In genomic region chr18:41134426-41134825, GRCh38 we compare ENCODE assay signal across 27 cellular contexts.
DNase-seq lines count a peak whose midpoint lies in the region; ATAC-seq, FAIRE-seq and TF ChIP-seq lines count a peak whose summit lies in the region.
"Had no signal": no experiment of that assay in that cellular context is flagged by ENCODE, and none has a peak within 500 bp of the region (broad histone marks: within the 10 kb centered on the region; RNA-seq: fewer than 3 reads in every experiment).

No MANE protein-coding gene starts in this region.

- no peaks in the 10 kb centered on the region for H3K36me3 ChIP-seq in mesenchymal stem cell (ENCODE audit: control insufficient read depth in 1 of 2, insufficient read depth in 2 of 2, low read depth in 1 of 2, low read length in 2 of 2)
- H3K36me3 ChIP-seq: heart right ventricle, SJSA1 had no signal

- H3K4me3 ChIP-seq in astrocyte of the spinal cord (ENCODE audit: low read depth, low read length) (no peak overlapping the region), mesenchymal stem cell (ENCODE audit: insufficient read depth in 1 of 2, low read depth in 1 of 2, low read length in 2 of 2) (no peak overlapping the region)
- H3K4me3 ChIP-seq: body of pancreas, heart right ventricle, SJSA1 had no signal

- H2BK120ac ChIP-seq in mesenchymal stem cell (ENCODE audit: low read depth, low read length) = no peak overlapping the region

- no peak overlapping the region for H4K91ac ChIP-seq in mesenchymal stem cell (ENCODE audit: low read length)

- no peaks in the 10 kb centered on the region for H3K27me3 ChIP-seq in mesenchymal stem cell (ENCODE audit: control insufficient read depth in 1 of 2, insufficient read depth in 1 of 2, low read length in 2 of 2)
- H3K27me3 ChIP-seq: body of pancreas, heart right ventricle, SJSA1 had no signal

- no peaks in the 10 kb centered on the region for H3K79me1 ChIP-seq in mesenchymal stem cell (replicated peaks; ENCODE audit: low read length, poor library complexity, severe bottlenecking)

- H3K4me2 ChIP-seq in mesenchymal stem cell (ENCODE audit: low read length, poor library complexity, severe bottlenecking) = no peak overlapping the region

- no peak for TF ChIP-seq CTCF in D721Med (IDR thresholded peaks at IDR 0.05; ENCODE audit: insufficient read depth, missing control alignments)
- no peak for TF ChIP-seq CTCF in astrocyte of the spinal cord (IDR thresholded peaks at IDR 0.05; ENCODE audit: low read depth, low read length)

- H2AK5ac ChIP-seq in mesenchymal stem cell (ENCODE audit: low read length, severe bottlenecking) = no peak overlapping the region

- no peaks in the 10 kb centered on the region for H3K4me1 ChIP-seq in mesenchymal stem cell (ENCODE audit: control insufficient read depth, insufficient read depth, low read depth, low read length)
- H3K4me1 ChIP-seq: body of pancreas, heart right ventricle, SJSA1 had no signal

- H3K23ac ChIP-seq in mesenchymal stem cell (ENCODE audit: low read length in 2 of 2) = no peak overlapping the region

- FAIRE-seq in D721Med (lab: Jason Lieb, UNC) = peak; percentile 38
- FAIRE-seq: TTC549, urothelium cell line had no signal

- H4K8ac ChIP-seq in mesenchymal stem cell (ENCODE audit: low read length) = no peak overlapping the region

- H3K9ac ChIP-seq in mesenchymal stem cell (ENCODE audit: low read length) = no peak overlapping the region

- no peak overlapping the region for H2BK5ac ChIP-seq in mesenchymal stem cell (ENCODE audit: low read depth, low read length, poor library complexity, severe bottlenecking)

- no peak overlapping the region for H2AFZ ChIP-seq in mesenchymal stem cell (ENCODE audit: low read depth, low read length)

- H3K9me3 ChIP-seq in mesenchymal stem cell (ENCODE audit: control insufficient read depth, low read length) = no peaks in the 10 kb centered on the region
- H3K9me3 ChIP-seq: body of pancreas, SJSA1 had no signal

- no peak for ATAC-seq in HG02642 (IDR thresholded peaks at IDR 0.05; ENCODE audit: poor library complexity, unreplicated experiment)
- ATAC-seq: activated CD8-positive, alpha-beta T cell treated with anti-CD3 and anti-CD28 coated beads, Interleukin-2, amount 10 ng/mL, durations not matched to agents 7 days and 5 days; body of pancreas; heart right ventricle; left colon; stimulated activated memory B cell treated with anti-CD40 and anti-IgM and Interleukin-4, amounts not matched to agents 10 μg/mL and 1 μg/mL and 100 μg/mL, for 72 hours had no signal

- no peak overlapping the region for H3K14ac ChIP-seq in mesenchymal stem cell (ENCODE audit: low read length in 2 of 2)

- H3K4ac ChIP-seq in mesenchymal stem cell (ENCODE audit: low read depth in 1 of 2, low read length in 2 of 2) = no peak overlapping the region

- in situ Hi-C loops in astrocyte of the spinal cord (cut with HindIII; ENCODE audit: low sequenced_read_pairs) = no loop called here

- 5% methylated on average over 2 of the region's 4 CpGs for WGBS in mesenchymal stem cell

- H2BK15ac ChIP-seq in mesenchymal stem cell (ENCODE audit: low read depth, poor library complexity, severe bottlenecking) = no peak overlapping the region

- DNase-seq in D721Med (ENCODE audit: insufficient read length, low spot score) = no peak
- DNase-seq in M059J (ENCODE audit: low read depth) = peak; percentile 76
- DNase-seq in astrocyte of the spinal cord (ENCODE audit: low read depth, low spot score) = peak; percentile 23
- peak; percentile 37 for DNase-seq in mesenchymal stem cell
- no peak for DNase-seq in KG1 (lab: John Stamatoyannopoulos, UW)
- DNase-seq in DMS 273 (lab: John Stamatoyannopoulos, UW; ENCODE audit: unreplicated experiment) = no peak
- DNase-seq: activated CD4-positive, alpha-beta T cell treated with anti-CD3 and anti-CD28 coated beads for 1 hour; activated CD8-positive, alpha-beta T cell treated with anti-CD3 and anti-CD28 coated beads, Interleukin-2, amount 10 ng/mL, durations not matched to agents 7 days and 5 days; activated effector memory CD4-positive, alpha-beta T cell treated with Interleukin-2 at 50 U/mL for 16 hours; activated naive CD8-positive, alpha-beta T cell treated with anti-CD3 and anti-CD28 coated beads, Interleukin-2, amount 10 ng/mL, durations not matched to agents 7 days and 5 days; activated T-cell treated with anti-CD3 and anti-CD28 coated beads for 4 hours; body of pancreas; heart right ventricle; HFFc6; left colon; MM.1S; naive B cell; NCI-H187; NCI-H446; occipital lobe; retina; stimulated activated CD4-positive, alpha-beta T cell treated with anti-CD3 and anti-CD28 coated beads, Interleukin-2, amount 100 ng/mL, for 48 hours had no signal

- peak overlapping the region in 1 of 2 experiments; percentile 42 for H2BK12ac ChIP-seq in mesenchymal stem cell (ENCODE audit: low read length in 2 of 2)

- H3K18ac ChIP-seq in mesenchymal stem cell (ENCODE audit: low read depth in 1 of 2, low read length in 2 of 2) = no peak overlapping the region

- H3K27ac ChIP-seq in mesenchymal stem cell (ENCODE audit: low read length, poor library complexity, severe bottlenecking) = no peak overlapping the region
- H3K27ac ChIP-seq: body of pancreas, heart right ventricle, SJSA1 had no signal

Comparison
In these comparisons a context has a peak if more than half of its experiments do, and no peak if none do; other contexts are left out.
1. DNase-seq: peak in M059J (single experiment), astrocyte of the spinal cord (single experiment) and mesenchymal stem cell (single experiment); none in D721Med (single experiment), KG1 (single experiment) and DMS 273 (single experiment).